8 cellular contexts compared by ENCODE assay signal in the genomic region with DNA sequence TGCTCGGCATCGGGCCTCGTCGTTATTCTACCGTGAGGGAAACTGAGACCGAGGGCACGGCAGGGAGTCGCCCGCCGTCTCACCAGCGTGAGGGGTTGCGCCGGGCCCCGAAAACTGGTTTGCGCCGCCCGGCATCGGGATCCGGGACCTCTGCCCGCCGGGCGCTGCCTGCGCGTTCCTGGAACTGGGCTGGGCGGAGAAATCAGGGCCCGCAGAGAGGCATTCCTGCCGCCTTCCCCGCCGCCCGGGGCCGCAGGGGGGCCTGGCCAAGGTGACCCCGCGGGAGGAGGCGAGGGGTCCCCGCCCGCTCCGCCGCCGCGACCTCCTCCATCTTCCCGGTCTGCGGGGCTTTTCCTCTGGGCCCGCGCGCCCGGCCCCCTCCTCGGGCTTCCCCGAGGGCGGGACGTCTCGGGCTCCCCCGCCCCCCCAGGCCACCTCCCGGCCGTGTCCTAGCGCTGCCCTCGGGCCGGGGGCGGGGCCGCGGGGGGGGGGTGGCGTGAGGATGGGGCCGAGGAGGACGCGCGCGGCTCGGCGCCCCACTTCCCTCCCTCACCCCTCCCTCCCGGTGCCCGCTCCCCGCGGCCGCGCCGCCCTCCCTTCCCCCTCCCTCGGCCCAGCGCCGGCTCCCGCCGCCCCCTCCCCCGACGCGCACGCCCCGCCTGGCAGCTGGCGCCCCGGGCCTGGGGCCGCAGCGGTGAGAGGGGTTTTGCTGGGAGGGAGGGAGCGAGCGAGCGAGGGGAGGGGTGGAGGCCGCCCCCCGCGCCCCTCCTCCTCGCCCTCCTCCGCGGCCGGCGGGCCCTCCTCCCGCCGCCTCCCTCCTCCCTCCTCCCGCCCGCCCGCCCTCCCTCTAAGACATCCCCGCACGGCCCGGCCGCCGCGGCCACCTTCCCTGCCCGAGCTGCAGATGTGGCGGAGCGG. TPM values are rescaled to one million over a fixed set of nuclear protein-coding genes. Genes with fewer than 3 reads are reported as not detected.
DNase-seq lines count a peak whose midpoint lies in the region; ATAC-seq lines count a peak whose summit lies in the region.

A gene (plus strand): TSS at position 883 of the 918 bp plus-strand sequence. CDS start 16,214 bp downstream, outside the sequence.

- DNase-seq in NCI-H1417 (lab: John Stamatoyannopoulos, UW) (peak; percentile 81 to 85 (median 84)), NCI-H1417 treated with DMSO at 0.1 percent for 48 hours (lab: John Stamatoyannopoulos, UW) (no peak), NCI-H1105 (lab: John Stamatoyannopoulos, UW) (peak; percentile 57), DMS153 treated with DMSO at 0.1 percent for 48 hours (lab: John Stamatoyannopoulos, UW; ENCODE audit: unreplicated experiment) (no peak)
- DNase-seq in activated CD4-positive, alpha-beta T cell treated with anti-CD3 and anti-CD28 coated beads, Interleukin-2, amount 50 U/mL, for 48 hours: peak; percentile 20 to 32

- H3K27me3 ChIP-seq in esophagus (ENCODE audit: control insufficient read depth in 1 of 2, insufficient read depth in 2 of 2, low read length in 2 of 2) (peaks cover 0 to 2% of the 10 kb centered on the region in 2 donors), muscle layer of colon (ENCODE audit: control insufficient read depth in 1 of 2, insufficient read depth in 2 of 2, low read length in 2 of 2) (no peaks in the 10 kb centered on the region)

- H3K4me3 ChIP-seq in esophagus (ENCODE audit: low read depth in 1 of 2, low read length in 2 of 2) (peak within 1 kb of the TSS; percentile 56 to 57), muscle layer of colon (ENCODE audit: low read depth in 1 of 2, low read length in 2 of 2) (peak within 1 kb of the TSS; percentile 61 to 64)

- peak within 1 kb of the TSS; percentile 68 for H3K9ac ChIP-seq in muscle layer of colon (ENCODE audit: low read length)

- no peaks in the 10 kb centered on the region for H3K36me3 ChIP-seq in esophagus (ENCODE audit: control insufficient read depth in 2 of 2, insufficient read depth in 2 of 2, low read length in 1 of 2)
- H3K36me3 ChIP-seq in muscle layer of colon (ENCODE audit: insufficient read depth, low read length): no peaks in the 10 kb centered on the region

- H3K9me3 ChIP-seq in esophagus (ENCODE audit: control insufficient read depth in 2 of 2, insufficient read depth in 1 of 2, low read depth in 1 of 2, low read length in 1 of 2) (no peaks in the 10 kb centered on the region), muscle layer of colon (ENCODE audit: low read length) (no peaks in the 10 kb centered on the region)

- peaks cover 10 to 23% of the 10 kb centered on the region in 2 donors for H3K4me1 ChIP-seq in esophagus (ENCODE audit: control insufficient read depth in 2 of 2, insufficient read depth in 2 of 2, low read length in 1 of 2)
- H3K4me1 ChIP-seq in muscle layer of colon (ENCODE audit: insufficient read depth, low read length): peaks cover 38% of the 10 kb centered on the region

- no peak for ATAC-seq in GM18907 (IDR thresholded peaks at IDR 0.05; ENCODE audit: unreplicated experiment)

- 0 to 1% methylated on average over 50 to 84 of the region's 114 CpGs for WGBS in esophagus, 2 donors

- H3K27ac ChIP-seq in esophagus (ENCODE audit: low read depth in 2 of 2, low read length in 1 of 2): peak within 1 kb of the TSS; percentile 72 to 81
- H3K27ac ChIP-seq in muscle layer of colon (ENCODE audit: low read depth, low read length): peak within 1 kb of the TSS; percentile 95

RNA-seq across cellular contexts. Expression of the gene that starts here (rescaled TPM):
- polyA plus RNA-seq in esophagus: 1 to 10 TPM; 1.2 to 1.6 TPM

Comparison
In these comparisons a context has a peak if more than half of its experiments do, and no peak if none do; other contexts are left out.
1. DNase-seq: peak in NCI-H1417 (3 of 3), NCI-H1105 (single experiment) and activated CD4-positive, alpha-beta T cell treated with anti-CD3 and anti-CD28 coated beads, Interleukin-2, amount 50 U/mL, for 48 hours (2 of 2); none in NCI-H1417 treated with DMSO at 0.1 percent for 48 hours (single experiment) and DMS153 treated with DMSO at 0.1 percent for 48 hours (single experiment).